ENCODE assay signal across 1 cellular context in genomic region chr3:126307083-126307482, GRCh38.
TF ChIP-seq lines count a peak whose summit lies in the region.

No MANE protein-coding gene starts in this region.

TF ChIP-seq in SK-N-SH treated with all-trans-retinoic acid at 6 μM for 48 hours, 23 proteins besides CTCF, POLR2A, EP300 and RAD21 (continued from another document):
- TF ChIP-seq TSHZ2 (CRISPR knock-in tag; IDR thresholded peaks at IDR 0.05) (no peak), BACH2 (CRISPR knock-in tag; IDR thresholded peaks at IDR 0.05; ENCODE audit: borderline replicate concordance) (no peak), TCF4 (CRISPR knock-in tag; IDR thresholded peaks at IDR 0.05; ENCODE audit: borderline replicate concordance) (no peak), ZNF565 (CRISPR knock-in tag; conservative IDR thresholded peaks at IDR 0.05; ENCODE audit: low read depth) (no peak), ZFP3 (CRISPR knock-in tag; IDR thresholded peaks at IDR 0.05) (no peak), RARB (CRISPR knock-in tag; IDR thresholded peaks at IDR 0.05) (no peak)
